In genomic region chr5:111689576-111689975, GRCh38 we compare ENCODE assay signal across 20 cellular contexts.
A peak's percentile ranks its signal among the peaks of the same experiment; 100 is the strongest.
DNase-seq lines count a peak whose midpoint lies in the region; ATAC-seq and TF ChIP-seq lines count a peak whose summit lies in the region.
"Had no signal": no experiment of that assay in that cellular context is flagged by ENCODE, and none has a peak within 500 bp of the region (broad histone marks: within the 10 kb centered on the region; RNA-seq: fewer than 3 reads in every experiment).

No MANE protein-coding gene starts in this region.

- DNase-seq in DND-41: no peak
- DNase-seq in SK-MEL-5 (ENCODE audit: low read depth, low spot score): peak; percentile 24
- DNase-seq in kidney tubule cell (ENCODE audit: low spot score): peak; percentile 52
- DNase-seq in nephron progenitor cell: no peak
- DNase-seq in osteoblast (ENCODE audit: insufficient read length, low spot score, missing footprints): no peak
- no peak for DNase-seq in NCI-H2196 (lab: John Stamatoyannopoulos, UW; ENCODE audit: unreplicated experiment)
- DNase-seq in effector memory CD4-positive, alpha-beta T cell: no peak
- DNase-seq in AG20443 (ENCODE audit: low spot score): no peak
- DNase-seq: AML-193; BE2C; CD4-positive, alpha-beta T cell; CD8-positive, alpha-beta memory T cell; DMS 273 treated with DMSO at 0.1 percent for 48 hours; GF-D8; GM23248; H7; HCEC 1CT had no signal

- H2AFZ ChIP-seq in DND-41 (ENCODE audit: low read depth, low read length): no peak overlapping the region
- no peak overlapping the region for H2AFZ ChIP-seq in osteoblast (ENCODE audit: low read length)
- H2AFZ ChIP-seq: GM23248 had no signal

- no peak overlapping the region for H3K4me3 Mint-ChIP-seq in nephron progenitor cell
- H3K4me3 Mint-ChIP-seq: CD14-positive monocyte; CD4-positive, alpha-beta T cell; CD8-positive, alpha-beta memory T cell had no signal

- peak; percentile 50; the same call in 1 of the 3 replicates for ATAC-seq in DND-41 (ENCODE audit: insufficient read depth, low read depth)

- no peak overlapping the region for H3K9ac ChIP-seq in DND-41 (ENCODE audit: low read depth, low read length)
- H3K9ac ChIP-seq: BLaER1 treated with 17β-estradiol and CSF1 and Interleukin-3, amounts not matched to agents 10 nM and 100 nM; GM23248 had no signal

- no peaks in the 10 kb centered on the region for H4K20me1 ChIP-seq in DND-41 (ENCODE audit: insufficient read depth, low read length)
- H4K20me1 ChIP-seq in osteoblast (ENCODE audit: insufficient read depth, low read length): no peaks in the 10 kb centered on the region
- H4K20me1 ChIP-seq: BLaER1 treated with 17β-estradiol and CSF1 and Interleukin-3, amounts not matched to agents 10 nM and 100 nM had no signal

- no peaks in the 10 kb centered on the region for H3K36me3 ChIP-seq in DND-41 (ENCODE audit: insufficient read depth, low read length)
- no peaks in the 10 kb centered on the region for H3K36me3 ChIP-seq in osteoblast (ENCODE audit: insufficient read depth, low read length)
- no peaks in the 10 kb centered on the region for H3K36me3 ChIP-seq in effector memory CD4-positive, alpha-beta T cell (ENCODE audit: control insufficient read depth, insufficient read depth, low read length)
- H3K36me3 ChIP-seq: BE2C; BLaER1 treated with 17β-estradiol and CSF1 and Interleukin-3, amounts not matched to agents 10 nM and 100 nM had no signal

- H3K9me3 ChIP-seq in DND-41 (ENCODE audit: insufficient read depth, low read length, severe bottlenecking) (no peaks in the 10 kb centered on the region), osteoblast (ENCODE audit: low read depth, low read length) (no peaks in the 10 kb centered on the region)
- no peaks in the 10 kb centered on the region for H3K9me3 ChIP-seq in effector memory CD4-positive, alpha-beta T cell (ENCODE audit: control insufficient read depth, low read length)
- H3K9me3 ChIP-seq: BE2C; BLaER1 treated with 17β-estradiol and CSF1 and Interleukin-3, amounts not matched to agents 10 nM and 100 nM had no signal

- peak overlapping the region; percentile 17 for H3K27ac Mint-ChIP-seq in nephron progenitor cell
- H3K27ac Mint-ChIP-seq: CD4-positive, alpha-beta T cell; CD8-positive, alpha-beta memory T cell had no signal

- in situ Hi-C loops in SK-MEL-5 (cut with HindIII; ENCODE audit: low pct_unique_long_range_greater_than_20kb, low sequenced_read_pairs): no loop called here

- peaks cover 5% of the 10 kb centered on the region for H3K9me3 Mint-ChIP-seq in nephron progenitor cell
- H3K9me3 Mint-ChIP-seq: CD4-positive, alpha-beta T cell; CD8-positive, alpha-beta memory T cell had no signal

- H3K79me2 ChIP-seq in DND-41 (ENCODE audit: insufficient read depth, low read length) (no peaks in the 10 kb centered on the region), osteoblast (ENCODE audit: insufficient read depth, low read length) (no peaks in the 10 kb centered on the region)

- H3K4me2 ChIP-seq in DND-41 (ENCODE audit: insufficient read depth, low read length) (no peak overlapping the region), osteoblast (ENCODE audit: insufficient read depth, low read length) (no peak overlapping the region)
- H3K4me2 ChIP-seq: BLaER1 treated with 17β-estradiol and CSF1 and Interleukin-3, amounts not matched to agents 10 nM and 100 nM had no signal

- peaks cover 15% of the 10 kb centered on the region for H3K4me1 Mint-ChIP-seq in nephron progenitor cell
- H3K4me1 Mint-ChIP-seq: CD8-positive, alpha-beta memory T cell had no signal

- no peaks in the 10 kb centered on the region for H3K4me1 ChIP-seq in DND-41 (ENCODE audit: insufficient read depth, low read length)
- H3K4me1 ChIP-seq in osteoblast (ENCODE audit: insufficient read depth, low read length): peaks cover 4% of the 10 kb centered on the region
- H3K4me1 ChIP-seq in effector memory CD4-positive, alpha-beta T cell (ENCODE audit: control insufficient read depth, insufficient read depth, low read length, poor library complexity, severe bottlenecking): no peaks in the 10 kb centered on the region
- H3K4me1 ChIP-seq: BLaER1 treated with 17β-estradiol and CSF1 and Interleukin-3, amounts not matched to agents 10 nM and 100 nM had no signal

- peaks cover 5% of the 10 kb centered on the region for H3K27me3 Mint-ChIP-seq in nephron progenitor cell (ENCODE audit: low read depth, poor library complexity)
- H3K27me3 Mint-ChIP-seq: CD4-positive, alpha-beta T cell had no signal

- TF ChIP-seq CTCF in DND-41 (IDR thresholded peaks at IDR 0.05; ENCODE audit: borderline replicate concordance, extremely low read depth, low read length, poor library complexity, severe bottlenecking) (no peak), nephron progenitor cell (IDR thresholded peaks at IDR 0.05) (no peak), osteoblast (IDR thresholded peaks at IDR 0.05; ENCODE audit: extremely low read depth, low read depth, low read length) (no peak)

- H3K27ac ChIP-seq in DND-41 (ENCODE audit: low read length) (no peak overlapping the region), osteoblast (ENCODE audit: low read depth, low read length) (no peak overlapping the region)
- no peak overlapping the region for H3K27ac ChIP-seq in effector memory CD4-positive, alpha-beta T cell (ENCODE audit: insufficient read depth, low read length, poor library complexity, severe bottlenecking)
- H3K27ac ChIP-seq: 22Rv1; BLaER1 treated with 17β-estradiol and CSF1 and Interleukin-3, amounts not matched to agents 10 nM and 100 nM; GM23248 had no signal

- H3K27me3 ChIP-seq in DND-41 (ENCODE audit: insufficient read depth, low read length, poor library complexity): no peaks in the 10 kb centered on the region
- H3K27me3 ChIP-seq in osteoblast (ENCODE audit: insufficient read depth, low read length): no peaks in the 10 kb centered on the region
- no peaks in the 10 kb centered on the region for H3K27me3 ChIP-seq in effector memory CD4-positive, alpha-beta T cell (replicated peaks; ENCODE audit: control insufficient read depth, insufficient read depth, low read length, poor library complexity, severe bottlenecking)
- H3K27me3 ChIP-seq: BE2C; BLaER1 treated with 17β-estradiol and CSF1 and Interleukin-3, amounts not matched to agents 10 nM and 100 nM had no signal

- no peaks in the 10 kb centered on the region for H3K36me3 Mint-ChIP-seq in nephron progenitor cell (ENCODE audit: low read depth)
- H3K36me3 Mint-ChIP-seq: CD14-positive monocyte; CD8-positive, alpha-beta memory T cell had no signal

- H3K4me3 ChIP-seq in DND-41 (ENCODE audit: low read depth in 1 of 2, low read length in 2 of 2) (no peak overlapping the region), osteoblast (ENCODE audit: insufficient read depth, low read length) (no peak overlapping the region)
- H3K4me3 ChIP-seq in effector memory CD4-positive, alpha-beta T cell (ENCODE audit: insufficient read depth, low read depth, low read length, poor library complexity, severe bottlenecking): no peak overlapping the region
- H3K4me3 ChIP-seq: BLaER1 treated with 17β-estradiol and CSF1 and Interleukin-3, amounts not matched to agents 10 nM and 100 nM; GM23248 had no signal

Comparison
In these comparisons a context has a peak if more than half of its experiments do, and no peak if none do; other contexts are left out.
1. DNase-seq: peak in SK-MEL-5 (single experiment) and kidney tubule cell (single experiment); none in DND-41 (single experiment), nephron progenitor cell (single experiment), osteoblast (single experiment), NCI-H2196 (single experiment), effector memory CD4-positive, alpha-beta T cell (0 of 3) and AG20443 (single experiment).